Comparison of ENCODE assay signal across 9 cellular contexts in the genomic region with DNA sequence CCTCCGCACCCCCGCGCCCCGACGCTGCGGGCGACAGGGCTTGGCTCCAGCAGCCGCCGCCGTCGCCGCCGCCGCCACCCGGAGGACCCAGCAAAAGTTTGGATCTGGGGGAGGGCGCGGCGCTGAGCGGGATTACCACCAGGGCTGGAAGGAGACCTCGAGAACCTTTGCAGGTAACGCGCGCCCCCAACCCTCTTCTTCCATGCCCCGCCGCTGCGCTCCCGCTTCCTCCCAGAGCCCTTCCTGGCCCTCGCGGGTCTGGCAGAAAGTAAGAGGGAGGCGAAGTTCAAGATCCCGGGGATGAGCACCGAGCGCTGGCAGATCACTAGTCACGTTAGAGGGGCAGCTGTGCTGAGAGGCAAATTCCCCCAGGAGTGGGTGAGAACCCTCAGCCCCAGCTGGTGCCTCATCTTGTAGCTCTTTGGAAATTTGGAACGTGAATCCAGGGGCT. TPM values are rescaled to one million over a fixed set of nuclear protein-coding genes. Genes with fewer than 3 reads are reported as not detected.
DNase-seq lines count a peak whose midpoint lies in the region; ATAC-seq and TF ChIP-seq lines count a peak whose summit lies in the region.
"Had no signal": no experiment of that assay in that cellular context is flagged by ENCODE, and none has a peak within 500 bp of the region (broad histone marks: within the 10 kb centered on the region; RNA-seq: fewer than 3 reads in every experiment).

No MANE protein-coding gene starts in this region.

- H3K9ac ChIP-seq in endodermal cell (ENCODE audit: extremely low read depth, low read length, poor library complexity, severe bottlenecking) (peak overlapping the region; percentile 39), mucosa of rectum (ENCODE audit: low read depth in 1 of 2, low read length in 2 of 2) (no peak overlapping the region)

- H3K4me3 ChIP-seq in AG04449 (ENCODE audit: low read depth, low read length) (peak overlapping the region; percentile 77), endodermal cell (ENCODE audit: low read length) (peak overlapping the region; percentile 94), mucosa of rectum (ENCODE audit: low read length in 2 of 2) (peak overlapping the region; percentile 40 to 66)

- 0% methylated on average over 6 to 35 of the region's 35 CpGs for WGBS in endodermal cell (ENCODE audit: insufficient coverage in 1 of 2, insufficient read length in 1 of 2), 2 experiments

- POLR2A ChIA-PET in AG04449 (lab: Yijun Ruan, JAX): interaction anchor here (0.8 kb wide), 1 partner anchor 220 kb away, joined by 3 read pairs; no protein-coding TSS in a partner anchor

- H3K4me3 Mint-ChIP-seq in endodermal cell: peak overlapping the region; percentile 61

- peaks cover 20% of the 10 kb centered on the region for H3K27me3 ChIP-seq in endodermal cell (ENCODE audit: control insufficient read depth, insufficient read depth, low read length, poor library complexity, severe bottlenecking)
- H3K27me3 ChIP-seq in mucosa of rectum (ENCODE audit: control insufficient read depth in 2 of 2, insufficient read depth in 2 of 2, low read length in 2 of 2): peaks cover 8 to 25% of the 10 kb centered on the region in 2 donors

- no peaks in the 10 kb centered on the region for H3K36me3 Mint-ChIP-seq in endodermal cell (ENCODE audit: low read depth)

- CTCF ChIA-PET in AG04449 (lab: Yijun Ruan, JAX): interaction anchor here (0.7 to 1.8 kb wide), 4 partner anchors 36 to 523 kb away, joined by 3 to 7 read pairs (median 4); no protein-coding TSS in a partner anchor

- no peak for TF ChIP-seq CTCF in AG04449 (IDR thresholded peaks at IDR 0.05; ENCODE audit: insufficient read depth, low read length, missing control alignments)
- TF ChIP-seq CTCF in endodermal cell (conservative IDR thresholded peaks at IDR 0.05): no peak

- H3K27me3 Mint-ChIP-seq in endodermal cell (ENCODE audit: insufficient read depth): peaks cover 63% of the 10 kb centered on the region

- H3K27ac ChIP-seq in endodermal cell (ENCODE audit: low read depth, low read length): no peak overlapping the region
- H3K27ac ChIP-seq in mucosa of rectum (ENCODE audit: low read depth in 2 of 2, low read length in 2 of 2): no peak overlapping the region

- H3K9me3 ChIP-seq in endodermal cell (ENCODE audit: control insufficient read depth, low read length): no peaks in the 10 kb centered on the region
- H3K9me3 ChIP-seq in mucosa of rectum (ENCODE audit: control insufficient read depth in 2 of 2, low read length in 2 of 2): no peaks in the 10 kb centered on the region
- H3K9me3 ChIP-seq: adrenal gland had no signal

- no peak for DNase-seq in AG04449 (ENCODE audit: low read depth, low spot score)
- peak; percentile 14 for DNase-seq in NCI-H128 (lab: John Stamatoyannopoulos, UW; ENCODE audit: unreplicated experiment)
- peak; percentile 83 for DNase-seq in endodermal cell
- DNase-seq in hepatic stellate cell (ENCODE audit: low spot score): no peak

- H3K4me1 Mint-ChIP-seq in endodermal cell: peaks cover 39% of the 10 kb centered on the region

- no peak overlapping the region for H3K27ac Mint-ChIP-seq in endodermal cell

- ATAC-seq in GM21723 (IDR thresholded peaks at IDR 0.05; ENCODE audit: unreplicated experiment): no peak
- ATAC-seq in HG03432 (IDR thresholded peaks at IDR 0.05; ENCODE audit: unreplicated experiment): no peak
- ATAC-seq in HG02798 (IDR thresholded peaks at IDR 0.05; ENCODE audit: poor library complexity, unreplicated experiment): no peak

- H3K36me3 ChIP-seq in endodermal cell (ENCODE audit: control insufficient read depth, insufficient read depth, low read length) (no peaks in the 10 kb centered on the region), mucosa of rectum (ENCODE audit: control insufficient read depth in 2 of 2, insufficient read depth in 2 of 2, low read length in 2 of 2) (no peaks in the 10 kb centered on the region)
- H3K36me3 ChIP-seq: adrenal gland had no signal

- H3K4me1 ChIP-seq in endodermal cell (ENCODE audit: control insufficient read depth, insufficient read depth, low read length) (no peaks in the 10 kb centered on the region), mucosa of rectum (ENCODE audit: control insufficient read depth in 2 of 2, insufficient read depth in 2 of 2, low read length in 2 of 2) (peaks cover 0 to 4% of the 10 kb centered on the region in 2 donors)

- no peaks in the 10 kb centered on the region for H3K9me3 Mint-ChIP-seq in endodermal cell

RNA-seq across cellular contexts. Expression of a gene that starts 3.9 kb away (rescaled TPM):
- 10 to 100 TPM; 26.8 to 36.4 TPM for total RNA-seq in endodermal cell
- polyA plus RNA-seq in endodermal cell (2013, experiment 1 of 2): 11.4 TPM
- polyA plus RNA-seq in endodermal cell (2013, experiment 2 of 2): 9.7 TPM

Comparison
In these comparisons a context has a peak if more than half of its experiments do, and no peak if none do; other contexts are left out.
1. DNase-seq: peak in NCI-H128 (single experiment) and endodermal cell (single experiment); none in AG04449 (single experiment) and hepatic stellate cell (single experiment).
2. Peak in every context shown above with its lines, with median percentiles within 50 percentile points of each other: H3K4me3 ChIP-seq.